ENCODE assay signal across 21 cellular contexts in the genomic region with DNA sequence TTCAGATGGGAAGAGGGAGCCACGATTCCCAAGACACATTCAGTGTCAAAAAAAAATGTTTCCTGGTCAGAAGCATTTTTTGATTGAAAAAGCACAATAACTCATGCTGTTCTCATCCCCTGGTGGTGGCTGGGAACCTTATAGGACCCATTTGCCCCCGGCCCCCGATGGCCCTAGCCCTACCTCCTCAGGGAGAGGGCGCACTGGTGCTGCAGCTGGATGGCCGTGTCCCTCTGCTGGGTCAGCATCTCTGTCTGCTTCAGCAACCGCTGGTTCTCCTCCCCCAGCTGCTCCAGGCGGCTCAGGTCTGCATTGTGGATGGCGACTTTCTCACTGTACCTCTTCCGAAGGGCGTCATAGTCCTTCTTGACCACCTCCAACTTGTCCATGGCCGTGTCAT.
DNase-seq lines count a peak whose midpoint lies in the region; ATAC-seq and TF ChIP-seq lines count a peak whose summit lies in the region.
"Had no signal": no experiment of that assay in that cellular context is flagged by ENCODE, and none has a peak within 500 bp of the region (broad histone marks: within the 10 kb centered on the region; RNA-seq: fewer than 3 reads in every experiment).

No MANE protein-coding gene starts in this region.

- H3K36me3 ChIP-seq in endodermal cell (ENCODE audit: control insufficient read depth, insufficient read depth, low read length) (peaks cover 65% of the 10 kb centered on the region), mucosa of rectum (ENCODE audit: control insufficient read depth in 2 of 2, insufficient read depth in 2 of 2, low read length in 2 of 2) (peaks cover 26 to 28% of the 10 kb centered on the region in 2 donors), tibial artery (peaks cover 27 to 79% (median 54%) of the 10 kb centered on the region in 3 donors)

- H3K4me1 Mint-ChIP-seq in endodermal cell: peaks cover 17% of the 10 kb centered on the region
- peaks cover 23% of the 10 kb centered on the region for H3K4me1 Mint-ChIP-seq in stimulated activated effector memory CD8-positive, alpha-beta T cell treated with anti-CD3 and anti-CD28 coated beads, Interleukin-12 subunit alpha, Interleukin-12 subunit beta, amount 100 ng/mL, for 72 hours
- H3K4me1 Mint-ChIP-seq in activated CD4-positive, alpha-beta T cell treated with anti-CD3 and anti-CD28 coated beads for 36 hours: no peaks in the 10 kb centered on the region

- WGBS in endodermal cell (ENCODE audit: insufficient coverage in 1 of 2, insufficient read length in 1 of 2), 2 experiments: 95 to 97% methylated on average over 11 of the region's 11 CpGs

- H3K4me1 ChIP-seq in endodermal cell (ENCODE audit: control insufficient read depth, insufficient read depth, low read length) (peaks cover 8% of the 10 kb centered on the region), mucosa of rectum (ENCODE audit: control insufficient read depth in 2 of 2, insufficient read depth in 2 of 2, low read length in 2 of 2) (peaks cover 27 to 36% of the 10 kb centered on the region in 2 donors), tibial artery (peaks cover 0 to 24% (median 7%) of the 10 kb centered on the region in 4 donors)
- H3K4me1 ChIP-seq: BE2C had no signal

- peaks cover 46% of the 10 kb centered on the region for H3K36me3 Mint-ChIP-seq in endodermal cell (ENCODE audit: low read depth)
- H3K36me3 Mint-ChIP-seq in stimulated activated effector memory CD8-positive, alpha-beta T cell treated with anti-CD3 and anti-CD28 coated beads, Interleukin-12 subunit alpha, Interleukin-12 subunit beta, amount 100 ng/mL, for 72 hours: peaks cover 6% of the 10 kb centered on the region
- H3K36me3 Mint-ChIP-seq in activated CD4-positive, alpha-beta T cell treated with anti-CD3 and anti-CD28 coated beads for 36 hours (ENCODE audit: low read depth): no peaks in the 10 kb centered on the region

- no peaks in the 10 kb centered on the region for H3K27me3 Mint-ChIP-seq in endodermal cell (ENCODE audit: insufficient read depth)
- no peaks in the 10 kb centered on the region for H3K27me3 Mint-ChIP-seq in activated CD4-positive, alpha-beta T cell treated with anti-CD3 and anti-CD28 coated beads for 36 hours

- peak overlapping the region; percentile 28 for H3K27ac ChIP-seq in RWPE1
- no peak overlapping the region for H3K27ac ChIP-seq in endodermal cell (ENCODE audit: low read depth, low read length)
- peak overlapping the region; percentile 70 to 91 for H3K27ac ChIP-seq in mucosa of rectum (ENCODE audit: low read depth in 2 of 2, low read length in 2 of 2)
- no peak overlapping the region for H3K27ac ChIP-seq in tibial artery
- H3K27ac ChIP-seq: A549, PC-9 had no signal

- no peak for DNase-seq in RWPE1 (ENCODE audit: low spot score)
- DNase-seq in endodermal cell: no peak
- DNase-seq in stimulated activated effector memory CD8-positive, alpha-beta T cell treated with anti-CD3 and anti-CD28 coated beads, Interleukin-12 subunit alpha, Interleukin-12 subunit beta, amount 100 ng/mL, for 72 hours (ENCODE audit: low spot score in 2 of 2): no peak
- no peak for DNase-seq in activated CD8-positive, alpha-beta memory T cell treated with anti-CD3 and anti-CD28 coated beads for 24 hours
- DNase-seq in T1000 (lab: John Stamatoyannopoulos, UW): no peak
- DNase-seq in tibial artery: no peak
- DNase-seq in activated CD4-positive, alpha-beta T cell treated with anti-CD3 and anti-CD28 coated beads for 36 hours: no peak
- DNase-seq: BE2C, DMS79, KG1, NCI-H1105, NCI-H146, NCI-H2029, NCI-H2227 treated with DMSO at 0.1 percent for 48 hours, NCI-H510A treated with DMSO at 0.1 percent for 48 hours, NCI-H748 treated with DMSO at 0.1 percent for 48 hours, PC-9, RPMI8226, SHP77 treated with DMSO at 0.1 percent for 48 hours had no signal

- H3K9me3 Mint-ChIP-seq in endodermal cell: no peaks in the 10 kb centered on the region
- H3K9me3 Mint-ChIP-seq in stimulated activated effector memory CD8-positive, alpha-beta T cell treated with anti-CD3 and anti-CD28 coated beads, Interleukin-12 subunit alpha, Interleukin-12 subunit beta, amount 100 ng/mL, for 72 hours: no peaks in the 10 kb centered on the region
- no peaks in the 10 kb centered on the region for H3K9me3 Mint-ChIP-seq in activated CD4-positive, alpha-beta T cell treated with anti-CD3 and anti-CD28 coated beads for 36 hours (ENCODE audit: low read depth)

- CTCF ChIA-PET in RWPE1 (lab: Yijun Ruan, JAX): no interaction called here
- CTCF ChIA-PET in activated CD4-positive, alpha-beta T cell treated with anti-CD3 and anti-CD28 coated beads for 36 hours (lab: Charles Lee): interaction anchor here (0.7 kb wide), 1 partner anchor 76 kb away, joined by 3 read pairs; no protein-coding TSS in a partner anchor

- ATAC-seq in stimulated activated effector memory CD8-positive, alpha-beta T cell treated with anti-CD3 and anti-CD28 coated beads, Interleukin-12 subunit alpha, Interleukin-12 subunit beta, amount 100 ng/mL, for 72 hours: no peak
- ATAC-seq in activated CD4-positive, alpha-beta T cell treated with anti-CD3 and anti-CD28 coated beads for 36 hours: no peak
- ATAC-seq: A549 had no signal

- POLR2A ChIA-PET in RWPE1 (lab: Yijun Ruan, JAX; ENCODE audit: low non-redundant PET): no interaction called here
- POLR2A ChIA-PET in activated CD4-positive, alpha-beta T cell treated with anti-CD3 and anti-CD28 coated beads for 36 hours (lab: Charles Lee): no interaction called here

- intact Hi-C loops in tibial artery (cut with DNase I; ENCODE audit: low total_unique reads): loop anchor here (5.0 to 10.0 kb wide), 2 partner anchors 82 to 134 kb away; a partner anchor contains a TSS
- intact Hi-C loops in activated CD4-positive, alpha-beta T cell treated with anti-CD3 and anti-CD28 coated beads for 36 hours (cut with DNase I, micrococcal nuclease): loop anchor here in 1 of 2 experiments (10.0 kb wide), 1 partner anchor 132 kb away; no protein-coding TSS in a partner anchor

- H3K9me3 ChIP-seq in endodermal cell (ENCODE audit: control insufficient read depth, low read length) (no peaks in the 10 kb centered on the region), mucosa of rectum (ENCODE audit: control insufficient read depth in 2 of 2, low read length in 2 of 2) (no peaks in the 10 kb centered on the region), tibial artery (no peaks in the 10 kb centered on the region)
- H3K9me3 ChIP-seq: A549, BE2C had no signal

- no peak overlapping the region for H3K4me3 Mint-ChIP-seq in endodermal cell
- peak overlapping the region; percentile 3 for H3K4me3 Mint-ChIP-seq in stimulated activated effector memory CD8-positive, alpha-beta T cell treated with anti-CD3 and anti-CD28 coated beads, Interleukin-12 subunit alpha, Interleukin-12 subunit beta, amount 100 ng/mL, for 72 hours
- H3K4me3 Mint-ChIP-seq in activated CD4-positive, alpha-beta T cell treated with anti-CD3 and anti-CD28 coated beads for 36 hours: no peak overlapping the region

- H3K27me3 ChIP-seq in endodermal cell (ENCODE audit: control insufficient read depth, insufficient read depth, low read length, poor library complexity, severe bottlenecking) (no peaks in the 10 kb centered on the region), mucosa of rectum (ENCODE audit: control insufficient read depth in 2 of 2, insufficient read depth in 2 of 2, low read length in 2 of 2) (no peaks in the 10 kb centered on the region), tibial artery (no peaks in the 10 kb centered on the region)
- H3K27me3 ChIP-seq: BE2C had no signal

- TF ChIP-seq CTCF in RWPE1 (conservative IDR thresholded peaks at IDR 0.05; ENCODE audit: low read depth): no peak
- TF ChIP-seq CTCF in endodermal cell (conservative IDR thresholded peaks at IDR 0.05): peak; percentile 29
- no peak for TF ChIP-seq CTCF in tibial artery (IDR thresholded peaks at IDR 0.05)

- H3K9ac ChIP-seq in endodermal cell (ENCODE audit: extremely low read depth, low read length, poor library complexity, severe bottlenecking) (no peak overlapping the region), mucosa of rectum (ENCODE audit: low read depth in 1 of 2, low read length in 2 of 2) (no peak overlapping the region)

- H3K27ac Mint-ChIP-seq in endodermal cell: no peak overlapping the region
- H3K27ac Mint-ChIP-seq in stimulated activated effector memory CD8-positive, alpha-beta T cell treated with anti-CD3 and anti-CD28 coated beads, Interleukin-12 subunit alpha, Interleukin-12 subunit beta, amount 100 ng/mL, for 72 hours: no peak overlapping the region
- no peak overlapping the region for H3K27ac Mint-ChIP-seq in activated CD4-positive, alpha-beta T cell treated with anti-CD3 and anti-CD28 coated beads for 36 hours

- H3K4me3 ChIP-seq in endodermal cell (ENCODE audit: low read length) (no peak overlapping the region), mucosa of rectum (ENCODE audit: low read length in 2 of 2) (no peak overlapping the region), tibial artery (no peak overlapping the region)
- H3K4me3 ChIP-seq: A549, PC-9 had no signal

Comparison
In these comparisons a context has a peak if more than half of its experiments do, and no peak if none do; other contexts are left out.
1. H3K27ac ChIP-seq: peak in RWPE1 (single experiment) and mucosa of rectum (2 of 2); none in endodermal cell (single experiment) and tibial artery (0 of 2).